In the genomic region with DNA sequence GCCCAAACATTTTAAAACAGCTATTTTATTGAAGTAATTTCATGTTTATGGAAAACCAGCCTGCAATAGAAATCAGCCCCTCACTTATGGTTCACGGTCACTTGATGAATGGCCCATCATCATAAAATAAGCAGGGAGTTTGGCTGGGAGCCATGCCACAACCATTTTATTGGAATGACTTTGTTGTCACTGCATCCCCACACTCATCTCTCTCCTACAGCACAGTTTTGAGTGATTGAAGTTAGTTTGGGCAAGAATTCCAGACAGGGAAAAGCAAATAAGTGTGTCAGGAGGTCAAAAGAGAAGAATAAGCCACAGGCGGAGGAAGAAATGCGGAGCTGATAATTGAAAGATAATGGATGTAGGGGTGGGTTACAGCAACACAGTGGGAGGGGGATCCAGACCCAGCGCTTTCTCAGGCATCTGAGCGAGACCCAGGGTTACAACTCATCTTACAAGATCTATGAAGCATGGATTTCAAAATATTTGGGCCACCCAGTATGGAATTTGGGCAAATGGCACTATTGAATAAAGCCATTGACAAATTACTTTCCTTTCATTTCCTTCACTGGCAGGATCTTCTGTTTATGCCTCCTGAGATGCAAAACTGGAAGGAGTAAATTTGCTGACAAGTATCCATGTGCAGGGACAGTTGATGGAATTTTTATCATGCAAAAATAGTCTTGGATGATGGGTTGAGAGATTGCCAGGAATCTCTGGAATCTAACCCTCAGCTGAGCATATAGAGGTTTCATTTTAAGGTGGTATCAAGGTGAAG, we compare ENCODE assay signal across 16 cellular contexts.
DNase-seq lines count a peak whose midpoint lies in the region; ATAC-seq and TF ChIP-seq lines count a peak whose summit lies in the region.
"Had no signal": no experiment of that assay in that cellular context is flagged by ENCODE, and none has a peak within 500 bp of the region (broad histone marks: within the 10 kb centered on the region; RNA-seq: fewer than 3 reads in every experiment).

No MANE protein-coding gene starts in this region.

- no peak overlapping the region for H3K4me3 Mint-ChIP-seq in type B pancreatic cell
- no peak overlapping the region for H3K4me3 Mint-ChIP-seq in activated naive CD4-positive, alpha-beta T cell treated with anti-CD3 and anti-CD28 coated beads for 36 hours
- H3K4me3 Mint-ChIP-seq: activated CD4-positive, alpha-beta T cell treated with anti-CD3 and anti-CD28 coated beads, Interleukin-2, amount 10 ng/mL, durations not matched to agents 24 days and 14 days; activated T-helper 17 cell treated with anti-CD3 and anti-CD28 coated beads, Interleukin-2, amount 50 U/mL, for 72 hours; stimulated activated naive B cell treated with anti-CD40 and anti-IgM and Interleukin-4, amounts not matched to agents 10 μg/mL and 1 μg/mL and 100 μg/mL, for 72 hours had no signal

- no peaks in the 10 kb centered on the region for H3K4me1 ChIP-seq in vagina

- no peaks in the 10 kb centered on the region for H3K27me3 Mint-ChIP-seq in type B pancreatic cell
- H3K27me3 Mint-ChIP-seq in activated naive CD4-positive, alpha-beta T cell treated with anti-CD3 and anti-CD28 coated beads for 36 hours (ENCODE audit: low read depth), result no peaks in the 10 kb centered on the region
- H3K27me3 Mint-ChIP-seq: stimulated activated naive B cell treated with anti-CD40 and anti-IgM and Interleukin-4, amounts not matched to agents 10 μg/mL and 1 μg/mL and 100 μg/mL, for 72 hours had no signal

- H3K9me3 Mint-ChIP-seq in type B pancreatic cell, result no peaks in the 10 kb centered on the region
- H3K9me3 Mint-ChIP-seq in activated naive CD4-positive, alpha-beta T cell treated with anti-CD3 and anti-CD28 coated beads for 36 hours, result no peaks in the 10 kb centered on the region
- H3K9me3 Mint-ChIP-seq: activated CD4-positive, alpha-beta T cell treated with anti-CD3 and anti-CD28 coated beads, Interleukin-2, amount 10 ng/mL, durations not matched to agents 24 days and 14 days; activated T-helper 17 cell treated with anti-CD3 and anti-CD28 coated beads, Interleukin-2, amount 50 U/mL, for 72 hours; stimulated activated naive B cell treated with anti-CD40 and anti-IgM and Interleukin-4, amounts not matched to agents 10 μg/mL and 1 μg/mL and 100 μg/mL, for 72 hours had no signal

- no peak overlapping the region for H3K27ac ChIP-seq in vagina
- H3K27ac ChIP-seq: BLaER1 had no signal

- CTCF ChIA-PET in HEK293T (lab: Yijun Ruan, JAX), result no interaction called here
- CTCF ChIA-PET in activated naive CD4-positive, alpha-beta T cell treated with anti-CD3 and anti-CD28 coated beads for 36 hours (lab: Charles Lee), result no interaction called here

- ATAC-seq in SK-N-SH treated with all-trans-retinoic acid at 6 μM for 48 hours, result peak; percentile 58; the same call in 2 of the 3 replicates
- ATAC-seq: activated T-helper 17 cell treated with anti-CD3 and anti-CD28 coated beads, Interleukin-2, amount 50 U/mL, for 72 hours; stimulated activated naive B cell treated with anti-CD40 and anti-IgM and Interleukin-4, amounts not matched to agents 10 μg/mL and 1 μg/mL and 100 μg/mL, for 72 hours had no signal

- no peak for TF ChIP-seq CTCF in vagina (IDR thresholded peaks at IDR 0.05)
- no peak for TF ChIP-seq CTCF in type B pancreatic cell (conservative IDR thresholded peaks at IDR 0.05)

- intact Hi-C loops in vagina (cut with DNase I), result no loop called here
- intact Hi-C loops in activated naive CD4-positive, alpha-beta T cell treated with anti-CD3 and anti-CD28 coated beads for 36 hours (cut with micrococcal nuclease), result no loop called here

- H3K27me3 ChIP-seq in vagina, result no peaks in the 10 kb centered on the region
- H3K27me3 ChIP-seq: BLaER1, pancreas had no signal

- no peak overlapping the region for H3K4me3 ChIP-seq in vagina
- H3K4me3 ChIP-seq: BLaER1, pancreas had no signal

- POLR2A ChIA-PET in HEK293T (lab: Yijun Ruan, JAX), result no interaction called here

- peak; percentile 44 for DNase-seq in COR-L47 (lab: John Stamatoyannopoulos, UW)
- DNase-seq in HEK293T (ENCODE audit: extremely low spot score), result no peak
- DNase-seq in left kidney (ENCODE audit: low read depth, low spot score), result peak; percentile 37
- DNase-seq in vagina (ENCODE audit: extremely low spot score in 2 of 2), result no peak
- no peak for DNase-seq in activated T-cell treated with anti-CD3 and anti-CD28 coated beads, Interleukin-2, amount 50 U/mL, for 1 hour
- no peak for DNase-seq in type B pancreatic cell (ENCODE audit: extremely low spot score, unreplicated experiment)
- no peak for DNase-seq in activated naive CD4-positive, alpha-beta T cell treated with anti-CD3 and anti-CD28 coated beads for 36 hours
- DNase-seq: activated CD4-positive, alpha-beta T cell treated with anti-CD3 and anti-CD28 coated beads, Interleukin-2, amount 10 ng/mL, durations not matched to agents 24 days and 14 days; hippocampal formation; NCI-H526 treated with DMSO at 0.1 percent for 48 hours; pancreas; stimulated activated naive B cell treated with anti-CD40 and anti-IgM and Interleukin-4, amounts not matched to agents 10 μg/mL and 1 μg/mL and 100 μg/mL, for 72 hours; SW 1271 had no signal

- no peak overlapping the region for H3K27ac Mint-ChIP-seq in type B pancreatic cell
- no peak overlapping the region for H3K27ac Mint-ChIP-seq in activated naive CD4-positive, alpha-beta T cell treated with anti-CD3 and anti-CD28 coated beads for 36 hours
- H3K27ac Mint-ChIP-seq: activated CD4-positive, alpha-beta T cell treated with anti-CD3 and anti-CD28 coated beads, Interleukin-2, amount 10 ng/mL, durations not matched to agents 24 days and 14 days; activated T-helper 17 cell treated with anti-CD3 and anti-CD28 coated beads, Interleukin-2, amount 50 U/mL, for 72 hours; stimulated activated naive B cell treated with anti-CD40 and anti-IgM and Interleukin-4, amounts not matched to agents 10 μg/mL and 1 μg/mL and 100 μg/mL, for 72 hours had no signal

- no peak for TF ChIP-seq POLR2A in vagina (IDR thresholded peaks at IDR 0.05)

- no peaks in the 10 kb centered on the region for H3K36me3 ChIP-seq in vagina
- H3K36me3 ChIP-seq: BLaER1, pancreas had no signal

- H3K36me3 Mint-ChIP-seq in type B pancreatic cell, result no peaks in the 10 kb centered on the region
- H3K36me3 Mint-ChIP-seq in activated naive CD4-positive, alpha-beta T cell treated with anti-CD3 and anti-CD28 coated beads for 36 hours (ENCODE audit: low read depth), result no peaks in the 10 kb centered on the region
- H3K36me3 Mint-ChIP-seq: stimulated activated naive B cell treated with anti-CD40 and anti-IgM and Interleukin-4, amounts not matched to agents 10 μg/mL and 1 μg/mL and 100 μg/mL, for 72 hours had no signal

- no peaks in the 10 kb centered on the region for H3K9me3 ChIP-seq in vagina
- H3K9me3 ChIP-seq: BLaER1, pancreas had no signal

- peaks cover 28% of the 10 kb centered on the region for H3K4me1 Mint-ChIP-seq in type B pancreatic cell (ENCODE audit: unreplicated experiment)
- no peaks in the 10 kb centered on the region for H3K4me1 Mint-ChIP-seq in activated naive CD4-positive, alpha-beta T cell treated with anti-CD3 and anti-CD28 coated beads for 36 hours (ENCODE audit: low read depth)
- H3K4me1 Mint-ChIP-seq: activated CD4-positive, alpha-beta T cell treated with anti-CD3 and anti-CD28 coated beads, Interleukin-2, amount 10 ng/mL, durations not matched to agents 24 days and 14 days; activated T-helper 17 cell treated with anti-CD3 and anti-CD28 coated beads, Interleukin-2, amount 50 U/mL, for 72 hours; stimulated activated naive B cell treated with anti-CD40 and anti-IgM and Interleukin-4, amounts not matched to agents 10 μg/mL and 1 μg/mL and 100 μg/mL, for 72 hours had no signal

TF ChIP-seq in HEK293T, 16 proteins besides CTCF, POLR2A, EP300 and RAD21:
- no peak for TF ChIP-seq ZNF384 (IDR thresholded peaks at IDR 0.05)
- no peak for TF ChIP-seq FOXK2 (IDR thresholded peaks at IDR 0.05)
- no peak for TF ChIP-seq FOXM1 (IDR thresholded peaks at IDR 0.05; ENCODE audit: borderline replicate concordance)
- no peak for TF ChIP-seq FOXA1 (IDR thresholded peaks at IDR 0.05)
- TF ChIP-seq, protein P1, sequence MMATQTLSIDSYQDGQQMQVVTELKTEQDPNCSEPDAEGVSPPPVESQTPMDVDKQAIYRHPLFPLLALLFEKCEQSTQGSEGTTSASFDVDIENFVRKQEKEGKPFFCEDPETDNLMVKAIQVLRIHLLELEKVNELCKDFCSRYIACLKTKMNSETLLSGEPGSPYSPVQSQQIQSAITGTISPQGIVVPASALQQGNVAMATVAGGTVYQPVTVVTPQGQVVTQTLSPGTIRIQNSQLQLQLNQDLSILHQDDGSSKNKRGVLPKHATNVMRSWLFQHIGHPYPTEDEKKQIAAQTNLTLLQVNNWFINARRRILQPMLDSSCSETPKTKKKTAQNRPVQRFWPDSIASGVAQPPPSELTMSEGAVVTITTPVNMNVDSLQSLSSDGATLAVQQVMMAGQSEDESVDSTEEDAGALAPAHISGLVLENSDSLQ (IDR thresholded peaks at IDR 0.05), result peak; percentile 63
- no peak for TF ChIP-seq BHLHE40 (IDR thresholded peaks at IDR 0.05; ENCODE audit: borderline replicate concordance)
- TF ChIP-seq CTBP1 (IDR thresholded peaks at IDR 0.05; ENCODE audit: borderline replicate concordance), result peak; percentile 38; the same call in 1 of the 2 replicates

TF ChIP-seq in SK-N-SH treated with all-trans-retinoic acid at 6 μM for 48 hours, 23 proteins besides CTCF, POLR2A, EP300 and RAD21 (continues in another document):
- no peak for TF ChIP-seq OSR1 (CRISPR knock-in tag; IDR thresholded peaks at IDR 0.05)
- TF ChIP-seq, protein P2, sequence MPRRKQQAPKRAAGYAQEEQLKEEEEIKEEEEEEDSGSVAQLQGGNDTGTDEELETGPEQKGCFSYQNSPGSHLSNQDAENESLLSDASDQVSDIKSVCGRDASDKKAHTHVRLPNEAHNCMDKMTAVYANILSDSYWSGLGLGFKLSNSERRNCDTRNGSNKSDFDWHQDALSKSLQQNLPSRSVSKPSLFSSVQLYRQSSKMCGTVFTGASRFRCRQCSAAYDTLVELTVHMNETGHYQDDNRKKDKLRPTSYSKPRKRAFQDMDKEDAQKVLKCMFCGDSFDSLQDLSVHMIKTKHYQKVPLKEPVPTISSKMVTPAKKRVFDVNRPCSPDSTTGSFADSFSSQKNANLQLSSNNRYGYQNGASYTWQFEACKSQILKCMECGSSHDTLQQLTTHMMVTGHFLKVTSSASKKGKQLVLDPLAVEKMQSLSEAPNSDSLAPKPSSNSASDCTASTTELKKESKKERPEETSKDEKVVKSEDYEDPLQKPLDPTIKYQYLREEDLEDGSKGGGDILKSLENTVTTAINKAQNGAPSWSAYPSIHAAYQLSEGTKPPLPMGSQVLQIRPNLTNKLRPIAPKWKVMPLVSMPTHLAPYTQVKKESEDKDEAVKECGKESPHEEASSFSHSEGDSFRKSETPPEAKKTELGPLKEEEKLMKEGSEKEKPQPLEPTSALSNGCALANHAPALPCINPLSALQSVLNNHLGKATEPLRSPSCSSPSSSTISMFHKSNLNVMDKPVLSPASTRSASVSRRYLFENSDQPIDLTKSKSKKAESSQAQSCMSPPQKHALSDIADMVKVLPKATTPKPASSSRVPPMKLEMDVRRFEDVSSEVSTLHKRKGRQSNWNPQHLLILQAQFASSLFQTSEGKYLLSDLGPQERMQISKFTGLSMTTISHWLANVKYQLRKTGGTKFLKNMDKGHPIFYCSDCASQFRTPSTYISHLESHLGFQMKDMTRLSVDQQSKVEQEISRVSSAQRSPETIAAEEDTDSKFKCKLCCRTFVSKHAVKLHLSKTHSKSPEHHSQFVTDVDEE (CRISPR knock-in tag; IDR thresholded peaks at IDR 0.05), result no peak

Comparison
In these comparisons a context has a peak if more than half of its experiments do, and no peak if none do; other contexts are left out.
1. DNase-seq: peak in COR-L47 (single experiment) and left kidney (single experiment); none in HEK293T (single experiment), vagina (0 of 2), activated T-cell treated with anti-CD3 and anti-CD28 coated beads, Interleukin-2, amount 50 U/mL, for 1 hour (single experiment), type B pancreatic cell (single experiment) and activated naive CD4-positive, alpha-beta T cell treated with anti-CD3 and anti-CD28 coated beads for 36 hours (single experiment).